ENCODE assay signal across 2 cellular contexts in the genomic region with DNA sequence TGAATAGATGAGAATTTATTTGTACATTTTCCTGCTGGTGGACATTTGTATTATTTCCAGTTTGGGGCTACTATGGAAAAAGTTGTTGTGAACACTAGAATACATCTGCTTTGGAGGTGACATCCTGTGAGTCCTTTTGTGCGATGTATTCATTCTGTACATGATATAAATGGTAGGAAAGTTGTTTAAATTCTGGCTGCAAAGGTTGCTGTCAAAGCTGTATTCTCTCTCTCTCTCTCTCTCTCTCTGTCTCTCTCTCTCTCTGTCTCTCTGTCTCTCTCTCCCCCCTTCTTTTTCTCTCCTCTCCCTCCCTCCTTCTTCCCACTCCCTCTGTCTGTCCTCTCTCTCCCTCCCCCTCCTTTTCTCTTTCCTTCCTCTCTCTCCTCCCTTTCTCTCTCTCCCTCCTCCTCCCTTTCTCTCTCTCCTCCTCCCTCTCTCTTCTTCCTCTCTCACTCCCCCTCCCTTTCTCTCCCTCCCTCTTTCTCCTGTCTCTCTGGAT.
TF ChIP-seq lines count a peak whose summit lies in the region.

No MANE protein-coding gene starts in this region.

TF ChIP-seq in HEK293, 187 proteins besides CTCF, POLR2A, EP300 and RAD21 (continued from another document):
- TF ChIP-seq, protein P1, sequence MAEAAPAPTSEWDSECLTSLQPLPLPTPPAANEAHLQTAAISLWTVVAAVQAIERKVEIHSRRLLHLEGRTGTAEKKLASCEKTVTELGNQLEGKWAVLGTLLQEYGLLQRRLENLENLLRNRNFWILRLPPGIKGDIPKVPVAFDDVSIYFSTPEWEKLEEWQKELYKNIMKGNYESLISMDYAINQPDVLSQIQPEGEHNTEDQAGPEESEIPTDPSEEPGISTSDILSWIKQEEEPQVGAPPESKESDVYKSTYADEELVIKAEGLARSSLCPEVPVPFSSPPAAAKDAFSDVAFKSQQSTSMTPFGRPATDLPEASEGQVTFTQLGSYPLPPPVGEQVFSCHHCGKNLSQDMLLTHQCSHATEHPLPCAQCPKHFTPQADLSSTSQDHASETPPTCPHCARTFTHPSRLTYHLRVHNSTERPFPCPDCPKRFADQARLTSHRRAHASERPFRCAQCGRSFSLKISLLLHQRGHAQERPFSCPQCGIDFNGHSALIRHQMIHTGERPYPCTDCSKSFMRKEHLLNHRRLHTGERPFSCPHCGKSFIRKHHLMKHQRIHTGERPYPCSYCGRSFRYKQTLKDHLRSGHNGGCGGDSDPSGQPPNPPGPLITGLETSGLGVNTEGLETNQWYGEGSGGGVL (tag by site-specific recombination; IDR thresholded peaks at IDR 0.05): 0 out of 2 replicates have a peak, but pooled peaks have one; percentile 11
- TF ChIP-seq ZNF654 (tag by site-specific recombination; IDR thresholded peaks at IDR 0.05; ENCODE audit: low read depth) (no peak), ZNF366 (tag by site-specific recombination; conservative IDR thresholded peaks at IDR 0.05) (peak; percentile 35; the same call in 1 of the 2 replicates)

TF ChIP-seq in K562, 482 proteins besides CTCF, POLR2A, EP300 and RAD21 (continued from another document):
- TF ChIP-seq, protein P2, sequence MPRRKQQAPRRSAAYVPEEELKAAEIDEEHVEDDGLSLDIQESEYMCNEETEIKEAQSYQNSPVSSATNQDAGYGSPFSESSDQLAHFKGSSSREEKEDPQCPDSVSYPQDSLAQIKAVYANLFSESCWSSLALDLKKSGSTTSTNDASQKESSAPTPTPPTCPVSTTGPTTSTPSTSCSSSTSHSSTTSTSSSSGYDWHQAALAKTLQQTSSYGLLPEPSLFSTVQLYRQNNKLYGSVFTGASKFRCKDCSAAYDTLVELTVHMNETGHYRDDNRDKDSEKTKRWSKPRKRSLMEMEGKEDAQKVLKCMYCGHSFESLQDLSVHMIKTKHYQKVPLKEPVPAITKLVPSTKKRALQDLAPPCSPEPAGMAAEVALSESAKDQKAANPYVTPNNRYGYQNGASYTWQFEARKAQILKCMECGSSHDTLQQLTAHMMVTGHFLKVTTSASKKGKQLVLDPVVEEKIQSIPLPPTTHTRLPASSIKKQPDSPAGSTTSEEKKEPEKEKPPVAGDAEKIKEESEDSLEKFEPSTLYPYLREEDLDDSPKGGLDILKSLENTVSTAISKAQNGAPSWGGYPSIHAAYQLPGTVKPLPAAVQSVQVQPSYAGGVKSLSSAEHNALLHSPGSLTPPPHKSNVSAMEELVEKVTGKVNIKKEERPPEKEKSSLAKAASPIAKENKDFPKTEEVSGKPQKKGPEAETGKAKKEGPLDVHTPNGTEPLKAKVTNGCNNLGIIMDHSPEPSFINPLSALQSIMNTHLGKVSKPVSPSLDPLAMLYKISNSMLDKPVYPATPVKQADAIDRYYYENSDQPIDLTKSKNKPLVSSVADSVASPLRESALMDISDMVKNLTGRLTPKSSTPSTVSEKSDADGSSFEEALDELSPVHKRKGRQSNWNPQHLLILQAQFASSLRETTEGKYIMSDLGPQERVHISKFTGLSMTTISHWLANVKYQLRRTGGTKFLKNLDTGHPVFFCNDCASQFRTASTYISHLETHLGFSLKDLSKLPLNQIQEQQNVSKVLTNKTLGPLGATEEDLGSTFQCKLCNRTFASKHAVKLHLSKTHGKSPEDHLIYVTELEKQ (CRISPR knock-in tag; IDR thresholded peaks at IDR 0.05): no peak
- TF ChIP-seq PHTF2 (CRISPR knock-in tag; IDR thresholded peaks at IDR 0.05) (no peak), HNRNPK (IDR thresholded peaks at IDR 0.05; ENCODE audit: low read depth, low read length, poor library complexity, severe bottlenecking) (no peak), CSDE1 (IDR thresholded peaks at IDR 0.05) (no peak), ESRRB (CRISPR knock-in tag; IDR thresholded peaks at IDR 0.05; ENCODE audit: borderline replicate concordance) (no peak)
- TF ChIP-seq, protein P3, sequence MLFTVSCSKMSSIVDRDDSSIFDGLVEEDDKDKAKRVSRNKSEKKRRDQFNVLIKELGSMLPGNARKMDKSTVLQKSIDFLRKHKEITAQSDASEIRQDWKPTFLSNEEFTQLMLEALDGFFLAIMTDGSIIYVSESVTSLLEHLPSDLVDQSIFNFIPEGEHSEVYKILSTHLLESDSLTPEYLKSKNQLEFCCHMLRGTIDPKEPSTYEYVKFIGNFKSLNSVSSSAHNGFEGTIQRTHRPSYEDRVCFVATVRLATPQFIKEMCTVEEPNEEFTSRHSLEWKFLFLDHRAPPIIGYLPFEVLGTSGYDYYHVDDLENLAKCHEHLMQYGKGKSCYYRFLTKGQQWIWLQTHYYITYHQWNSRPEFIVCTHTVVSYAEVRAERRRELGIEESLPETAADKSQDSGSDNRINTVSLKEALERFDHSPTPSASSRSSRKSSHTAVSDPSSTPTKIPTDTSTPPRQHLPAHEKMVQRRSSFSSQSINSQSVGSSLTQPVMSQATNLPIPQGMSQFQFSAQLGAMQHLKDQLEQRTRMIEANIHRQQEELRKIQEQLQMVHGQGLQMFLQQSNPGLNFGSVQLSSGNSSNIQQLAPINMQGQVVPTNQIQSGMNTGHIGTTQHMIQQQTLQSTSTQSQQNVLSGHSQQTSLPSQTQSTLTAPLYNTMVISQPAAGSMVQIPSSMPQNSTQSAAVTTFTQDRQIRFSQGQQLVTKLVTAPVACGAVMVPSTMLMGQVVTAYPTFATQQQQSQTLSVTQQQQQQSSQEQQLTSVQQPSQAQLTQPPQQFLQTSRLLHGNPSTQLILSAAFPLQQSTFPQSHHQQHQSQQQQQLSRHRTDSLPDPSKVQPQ (CRISPR knock-in tag; IDR thresholded peaks at IDR 0.05; ENCODE audit: borderline replicate concordance): no peak
- TF ChIP-seq, protein P4, sequence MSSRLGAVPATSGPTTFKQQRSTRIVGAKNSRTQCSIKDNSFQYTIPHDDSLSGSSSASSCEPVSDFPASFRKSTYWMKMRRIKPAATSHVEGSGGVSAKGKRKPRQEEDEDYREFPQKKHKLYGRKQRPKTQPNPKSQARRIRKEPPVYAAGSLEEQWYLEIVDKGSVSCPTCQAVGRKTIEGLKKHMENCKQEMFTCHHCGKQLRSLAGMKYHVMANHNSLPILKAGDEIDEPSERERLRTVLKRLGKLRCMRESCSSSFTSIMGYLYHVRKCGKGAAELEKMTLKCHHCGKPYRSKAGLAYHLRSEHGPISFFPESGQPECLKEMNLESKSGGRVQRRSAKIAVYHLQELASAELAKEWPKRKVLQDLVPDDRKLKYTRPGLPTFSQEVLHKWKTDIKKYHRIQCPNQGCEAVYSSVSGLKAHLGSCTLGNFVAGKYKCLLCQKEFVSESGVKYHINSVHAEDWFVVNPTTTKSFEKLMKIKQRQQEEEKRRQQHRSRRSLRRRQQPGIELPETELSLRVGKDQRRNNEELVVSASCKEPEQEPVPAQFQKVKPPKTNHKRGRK (tag; IDR thresholded peaks at IDR 0.05): 0 out of 2 replicates have a peak, but pooled peaks have one; percentile 18
